Comparison of ENCODE assay signal across 23 cellular contexts in genomic region chr2:78646533-78646932, GRCh38.
A peak's percentile ranks its signal among the peaks of the same experiment; 100 is the strongest.
DNase-seq lines count a peak whose midpoint lies in the region; ATAC-seq, FAIRE-seq and TF ChIP-seq lines count a peak whose summit lies in the region.
"Had no signal": no experiment of that assay in that cellular context is flagged by ENCODE, and none has a peak within 500 bp of the region (broad histone marks: within the 10 kb centered on the region; RNA-seq: fewer than 3 reads in every experiment).

No MANE protein-coding gene starts in this region.

- no peak for DNase-seq in astrocyte (ENCODE audit: low read depth)
- DNase-seq in psoas muscle: no peak
- no peak for DNase-seq in NCI-H2081 treated with DMSO at 0.1 percent for 48 hours (lab: John Stamatoyannopoulos, UW)
- no peak for DNase-seq in cerebellar cortex (ENCODE audit: low spot score)
- DNase-seq: 8988T; AML-193; Caco-2; Calu3; CD4-positive, alpha-beta T cell; CD8-positive, alpha-beta T cell; DMS79 treated with DMSO at 0.1 percent for 48 hours; GF-D8 had no signal

- no peak overlapping the region for H3K4me2 ChIP-seq in astrocyte (ENCODE audit: low read length)
- H3K4me2 ChIP-seq: BLaER1 treated with 17β-estradiol and CSF1 and Interleukin-3, amounts not matched to agents 10 nM and 100 nM had no signal

- H3K4me3 ChIP-seq in astrocyte (ENCODE audit: insufficient read depth, low read depth, low read length): no peak overlapping the region
- no peak overlapping the region for H3K4me3 ChIP-seq in psoas muscle
- H3K4me3 ChIP-seq in skeletal muscle tissue (ENCODE audit: low read length in 3 of 3): no peak overlapping the region
- H3K4me3 ChIP-seq: BLaER1 treated with 17β-estradiol and CSF1 and Interleukin-3, amounts not matched to agents 10 nM and 100 nM had no signal

- H3K27me3 ChIP-seq in astrocyte (ENCODE audit: insufficient read depth, low read length) (no peaks in the 10 kb centered on the region), psoas muscle (ENCODE audit: insufficient read depth in 3 of 3, low read length in 2 of 3) (no peaks in the 10 kb centered on the region), skeletal muscle tissue (ENCODE audit: control insufficient read depth in 3 of 3, insufficient read depth in 3 of 3, low read length in 3 of 3) (no peaks in the 10 kb centered on the region)
- H3K27me3 ChIP-seq: BLaER1 treated with 17β-estradiol and CSF1 and Interleukin-3, amounts not matched to agents 10 nM and 100 nM had no signal

- peak overlapping the region; percentile 82 for H3K27ac Mint-ChIP-seq in astrocyte (ENCODE audit: unreplicated experiment)
- H3K27ac Mint-ChIP-seq: B cell; CD4-positive, alpha-beta T cell; CD8-positive, alpha-beta T cell had no signal

- intact Hi-C loops in psoas muscle (cut with DNase I): no loop called here

- no peaks in the 10 kb centered on the region for H3K36me3 Mint-ChIP-seq in astrocyte (ENCODE audit: low read depth, unreplicated experiment)
- H3K36me3 Mint-ChIP-seq: CD8-positive, alpha-beta T cell had no signal

- H3K27ac ChIP-seq in astrocyte (ENCODE audit: low read depth, low read length) (no peak overlapping the region), psoas muscle (peak overlapping the region; percentile 60), skeletal muscle tissue (ENCODE audit: low read depth, low read length) (peak overlapping the region; percentile 70)
- H3K27ac ChIP-seq: BLaER1 treated with 17β-estradiol and CSF1 and Interleukin-3, amounts not matched to agents 10 nM and 100 nM; C4-2B had no signal

- H3K27me3 Mint-ChIP-seq in astrocyte (ENCODE audit: low read depth, unreplicated experiment): no peaks in the 10 kb centered on the region
- H3K27me3 Mint-ChIP-seq: B cell; CD4-positive, alpha-beta T cell had no signal

- no peaks in the 10 kb centered on the region for H3K79me2 ChIP-seq in astrocyte (ENCODE audit: insufficient read depth, low read length)

- no peaks in the 10 kb centered on the region for H3K9me3 Mint-ChIP-seq in astrocyte (ENCODE audit: unreplicated experiment)

- no peaks in the 10 kb centered on the region for H4K20me1 ChIP-seq in astrocyte (ENCODE audit: insufficient read depth, low read length)
- H4K20me1 ChIP-seq: BLaER1 treated with 17β-estradiol and CSF1 and Interleukin-3, amounts not matched to agents 10 nM and 100 nM had no signal

- WGBS in psoas muscle, 3 donors: 56 to 73% (median 63%) methylated on average over 1 of the region's 1 CpG

- TF ChIP-seq CTCF in astrocyte (IDR thresholded peaks at IDR 0.05; ENCODE audit: insufficient read depth, low read depth, low read length): no peak
- TF ChIP-seq CTCF in psoas muscle (IDR thresholded peaks at IDR 0.05): no peak

- no peak overlapping the region for H3K4me3 Mint-ChIP-seq in astrocyte (ENCODE audit: unreplicated experiment)
- H3K4me3 Mint-ChIP-seq: B cell; CD4-positive, alpha-beta T cell; CD8-positive, alpha-beta T cell had no signal

- H3K4me1 ChIP-seq in astrocyte (ENCODE audit: insufficient read depth, low read length) (no peaks in the 10 kb centered on the region), psoas muscle (no peaks in the 10 kb centered on the region), skeletal muscle tissue (ENCODE audit: control insufficient read depth in 3 of 3, insufficient read depth in 3 of 3, low read length in 3 of 3) (peaks cover 0 to 2% (median 0%) of the 10 kb centered on the region in 3 donors)
- H3K4me1 ChIP-seq: BLaER1 treated with 17β-estradiol and CSF1 and Interleukin-3, amounts not matched to agents 10 nM and 100 nM; Caco-2 had no signal

- H3K9me3 ChIP-seq in astrocyte (ENCODE audit: insufficient read depth, low read depth, low read length): no peaks in the 10 kb centered on the region
- no peaks in the 10 kb centered on the region for H3K9me3 ChIP-seq in psoas muscle
- H3K9me3 ChIP-seq in skeletal muscle tissue (ENCODE audit: control insufficient read depth in 3 of 3, low read length in 3 of 3): no peaks in the 10 kb centered on the region
- H3K9me3 ChIP-seq: BLaER1 treated with 17β-estradiol and CSF1 and Interleukin-3, amounts not matched to agents 10 nM and 100 nM; Caco-2 had no signal

- no peak overlapping the region for H2AFZ ChIP-seq in astrocyte (ENCODE audit: low read depth, low read length)

- H3K4me1 Mint-ChIP-seq in astrocyte (ENCODE audit: low read depth, unreplicated experiment): peaks cover 30% of the 10 kb centered on the region
- H3K4me1 Mint-ChIP-seq: B cell had no signal

- no peak overlapping the region for H3K9ac ChIP-seq in astrocyte (ENCODE audit: low read length)
- H3K9ac ChIP-seq in skeletal muscle tissue (ENCODE audit: low read depth in 1 of 3, low read length in 3 of 3): no peak overlapping the region
- H3K9ac ChIP-seq: BLaER1 treated with 17β-estradiol and CSF1 and Interleukin-3, amounts not matched to agents 10 nM and 100 nM had no signal

- ATAC-seq in psoas muscle (peak; percentile 63 to 92 (median 80)), GM19324 (IDR thresholded peaks at IDR 0.05; ENCODE audit: low FRiP score, unreplicated experiment) (no peak), HG03039 (IDR thresholded peaks at IDR 0.05; ENCODE audit: unreplicated experiment) (no peak)
- ATAC-seq: CD8-positive, alpha-beta T cell had no signal

- H3K36me3 ChIP-seq in astrocyte (ENCODE audit: insufficient read depth, low read length) (no peaks in the 10 kb centered on the region), psoas muscle (ENCODE audit: insufficient read depth in 1 of 2, low read depth in 1 of 2) (no peaks in the 10 kb centered on the region), skeletal muscle tissue (ENCODE audit: control insufficient read depth in 3 of 3, insufficient read depth in 3 of 3, low read length in 3 of 3) (no peaks in the 10 kb centered on the region)
- H3K36me3 ChIP-seq: BLaER1 treated with 17β-estradiol and CSF1 and Interleukin-3, amounts not matched to agents 10 nM and 100 nM had no signal

- no peak for FAIRE-seq in astrocyte (lab: Jason Lieb, UNC)
- FAIRE-seq: A204.1, D721Med, G401.6, GM12891, GM19239 had no signal

Comparison
In these comparisons a context has a peak if more than half of its experiments do, and no peak if none do; other contexts are left out.
1. ATAC-seq: peak in psoas muscle (4 of 4); none in GM19324 (single experiment) and HG03039 (single experiment).